Comparison of ENCODE assay signal across 8 cellular contexts in the genomic region with DNA sequence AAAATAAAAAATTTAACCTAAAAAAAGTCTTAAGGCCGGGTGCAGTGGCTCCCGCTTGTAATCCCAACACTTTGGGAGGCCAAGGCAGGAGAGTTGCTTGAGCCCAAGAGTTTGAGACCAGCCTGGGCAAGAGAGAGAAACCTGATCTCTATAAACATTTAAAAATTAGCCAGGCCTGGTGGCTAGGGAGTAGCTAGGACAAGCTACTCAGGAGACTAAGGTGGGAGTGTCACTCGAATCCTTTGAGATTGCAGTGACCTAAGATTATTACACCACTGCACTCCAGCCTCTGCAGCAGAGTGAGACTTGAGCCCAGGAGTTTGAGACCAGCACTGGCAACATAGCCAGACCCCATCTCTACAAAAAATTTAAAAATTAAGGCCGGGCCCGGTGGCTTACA. TPM values are rescaled to one million over a fixed set of nuclear protein-coding genes. Genes with fewer than 3 reads are reported as not detected.
DNase-seq lines count a peak whose midpoint lies in the region; ATAC-seq and TF ChIP-seq lines count a peak whose summit lies in the region.

No MANE protein-coding gene starts in this region.

- H3K4me3 ChIP-seq in iPS-20b (ENCODE audit: low read length) (peak overlapping the region; percentile 85), stomach (peak overlapping the region; percentile 62 to 76 (median 64))

- H3K4me1 ChIP-seq in iPS-20b (ENCODE audit: insufficient read depth, low read length), result peaks cover 12% of the 10 kb centered on the region
- peaks cover 34 to 66% (median 48%) of the 10 kb centered on the region in 4 donors for H3K4me1 ChIP-seq in stomach

- no peak for TF ChIP-seq CTCF in activated CD8-positive, alpha-beta T cell treated with anti-CD3 and anti-CD28 coated beads for 36 hours (IDR thresholded peaks at IDR 0.05)
- no peak for TF ChIP-seq CTCF in stomach (IDR thresholded peaks at IDR 0.05)

- H3K9me3 Mint-ChIP-seq in T-helper 2 cell treated with Interferon-gamma antibody and Interleukin-4, amounts not matched to agents 5 μg/mL and 100 μg/mL, for 36 hours, result no peaks in the 10 kb centered on the region
- H3K9me3 Mint-ChIP-seq in activated CD8-positive, alpha-beta T cell treated with anti-CD3 and anti-CD28 coated beads for 36 hours, result no peaks in the 10 kb centered on the region

- no peaks in the 10 kb centered on the region for H3K27me3 Mint-ChIP-seq in T-helper 2 cell treated with Interferon-gamma antibody and Interleukin-4, amounts not matched to agents 5 μg/mL and 100 μg/mL, for 36 hours (ENCODE audit: low read depth)
- no peaks in the 10 kb centered on the region for H3K27me3 Mint-ChIP-seq in activated CD8-positive, alpha-beta T cell treated with anti-CD3 and anti-CD28 coated beads for 36 hours

- no peak for DNase-seq in T-helper 2 cell treated with Interferon-gamma antibody and Interleukin-4, amounts not matched to agents 5 μg/mL and 100 μg/mL, for 36 hours (ENCODE audit: low spot score)
- DNase-seq in T-helper 2 cell, result no peak
- DNase-seq in activated CD8-positive, alpha-beta T cell treated with anti-CD3 and anti-CD28 coated beads for 36 hours, result no peak
- DNase-seq in stomach, result no peak
- no peak for DNase-seq in NCI-H146 (lab: John Stamatoyannopoulos, UW)
- DNase-seq in C1 segment of cervical spinal cord (lab: John Stamatoyannopoulos, UW), result no peak

- no peak overlapping the region for H3K27ac ChIP-seq in iPS-20b (ENCODE audit: low read length)
- H3K27ac ChIP-seq in stomach, result peak overlapping the region in 4 of 5 donors; percentile 93 to 98 (median 94)

- CTCF ChIA-PET in activated CD8-positive, alpha-beta T cell treated with anti-CD3 and anti-CD28 coated beads for 36 hours (lab: Charles Lee), result interaction anchor here (1.1 kb wide), 1 partner anchor 11 kb away, joined by 3 read pairs; no protein-coding TSS in a partner anchor

- 33 to 54% (median 34%) methylated on average over 5 of the region's 5 CpGs for WGBS in stomach, 5 donors

- H3K4me1 Mint-ChIP-seq in T-helper 2 cell treated with Interferon-gamma antibody and Interleukin-4, amounts not matched to agents 5 μg/mL and 100 μg/mL, for 36 hours (ENCODE audit: low read depth), result peaks cover 45% of the 10 kb centered on the region
- H3K4me1 Mint-ChIP-seq in activated CD8-positive, alpha-beta T cell treated with anti-CD3 and anti-CD28 coated beads for 36 hours (ENCODE audit: low read depth), result peaks cover 54% of the 10 kb centered on the region

- H3K9me3 ChIP-seq in iPS-20b (ENCODE audit: insufficient read depth, low read depth, low read length) (no peaks in the 10 kb centered on the region), stomach (no peaks in the 10 kb centered on the region)

- peak overlapping the region; percentile 94 for H3K27ac Mint-ChIP-seq in T-helper 2 cell treated with Interferon-gamma antibody and Interleukin-4, amounts not matched to agents 5 μg/mL and 100 μg/mL, for 36 hours
- H3K27ac Mint-ChIP-seq in activated CD8-positive, alpha-beta T cell treated with anti-CD3 and anti-CD28 coated beads for 36 hours, result peak overlapping the region; percentile 98

- H3K27me3 ChIP-seq in iPS-20b (ENCODE audit: insufficient read depth, low read length) (no peaks in the 10 kb centered on the region), stomach (no peaks in the 10 kb centered on the region)

- peaks cover 50% of the 10 kb centered on the region for H3K36me3 Mint-ChIP-seq in T-helper 2 cell treated with Interferon-gamma antibody and Interleukin-4, amounts not matched to agents 5 μg/mL and 100 μg/mL, for 36 hours (ENCODE audit: low read depth)
- H3K36me3 Mint-ChIP-seq in activated CD8-positive, alpha-beta T cell treated with anti-CD3 and anti-CD28 coated beads for 36 hours (ENCODE audit: low read depth), result peaks cover 46% of the 10 kb centered on the region

- H3K4me3 Mint-ChIP-seq in T-helper 2 cell treated with Interferon-gamma antibody and Interleukin-4, amounts not matched to agents 5 μg/mL and 100 μg/mL, for 36 hours, result peak overlapping the region; percentile 98
- H3K4me3 Mint-ChIP-seq in activated CD8-positive, alpha-beta T cell treated with anti-CD3 and anti-CD28 coated beads for 36 hours, result peak overlapping the region; percentile 98

- no peak for ATAC-seq in activated CD8-positive, alpha-beta T cell treated with anti-CD3 and anti-CD28 coated beads for 36 hours
- ATAC-seq in HG02571 (IDR thresholded peaks at IDR 0.05; ENCODE audit: unreplicated experiment), result no peak

- no peak for TF ChIP-seq POLR2A in stomach (IDR thresholded peaks at IDR 0.05)

- peak overlapping the region; percentile 88 for H3K9ac ChIP-seq in iPS-20b (ENCODE audit: low read depth, low read length)

- intact Hi-C loops in activated CD8-positive, alpha-beta T cell treated with anti-CD3 and anti-CD28 coated beads for 36 hours (cut with micrococcal nuclease), result no loop called here
- intact Hi-C loops in stomach (cut with DNase I; ENCODE audit: low total_unique reads), result loop anchor here (10.0 kb wide), 1 partner anchor 46 kb away; a partner anchor contains a TSS

- TF ChIP-seq EP300 in stomach (IDR thresholded peaks at IDR 0.05), result no peak

- H3K36me3 ChIP-seq in iPS-20b (ENCODE audit: insufficient read depth, low read depth, low read length) (peaks cover 39% of the 10 kb centered on the region), stomach (peaks cover 20 to 59% (median 56%) of the 10 kb centered on the region in 4 donors)

- POLR2A ChIA-PET in activated CD8-positive, alpha-beta T cell treated with anti-CD3 and anti-CD28 coated beads for 36 hours (lab: Charles Lee), result interaction anchor here (1.4 to 4.0 kb wide), 6 partner anchors 11 to 40 kb away, joined by 4 to 39 read pairs (median 17); a partner anchor contains a TSS

RNA-seq across cellular contexts. Expression of a gene that starts 1.1 kb away (rescaled TPM):
- total RNA-seq in activated CD8-positive, alpha-beta T cell treated with anti-CD3 and anti-CD28 coated beads for 36 hours, result 10 to 100 TPM; 15.9 to 20.4 TPM
- 10 to 100 TPM in 3 of 5 donors, 1 to 10 TPM in 2; 2.2 to 62.6 (median 19.7) TPM for total RNA-seq in stomach
- 10 to 100 TPM in 2 of 3 donors, 1 to 10 TPM in 1; 9.8 to 13.7 (median 13.0) TPM for polyA plus RNA-seq in stomach

RNA-seq across cellular contexts. Expression of a gene that starts 42.6 kb away (rescaled TPM):
- total RNA-seq in activated CD8-positive, alpha-beta T cell treated with anti-CD3 and anti-CD28 coated beads for 36 hours, result 100 to 1,000 TPM; 112 to 123 TPM
- 10 to 100 TPM in 3 of 5 donors, 1 to 10 TPM in 2; 1.3 to 54.3 (median 13.6) TPM for total RNA-seq in stomach
- 10 to 100 TPM; 10.2 to 15.6 (median 15.4) TPM for polyA plus RNA-seq in stomach

RNA-seq across cellular contexts. Expression of a gene that starts 46.9 kb away (rescaled TPM):
- 100 to 1,000 TPM; 257 to 259 TPM for total RNA-seq in activated CD8-positive, alpha-beta T cell treated with anti-CD3 and anti-CD28 coated beads for 36 hours
- 100 to 1,000 TPM in 3 of 5 donors, 10 to 100 TPM in 2; 47.8 to 319 (median 104) TPM for total RNA-seq in stomach
- polyA plus RNA-seq in stomach, result 10 to 100 TPM; 64.2 to 89.0 (median 84.0) TPM

RNA-seq across cellular contexts. Expression of a gene that starts 52.9 kb away (rescaled TPM):
- 1 to 10 TPM; 3.1 to 5.1 TPM for total RNA-seq in activated CD8-positive, alpha-beta T cell treated with anti-CD3 and anti-CD28 coated beads for 36 hours
- 10 to 100 TPM in 1 of 5 donors, 1 to 10 TPM in 2, under 1 TPM in 1, not detected in 1; 0.58 to 20.3 (median 5.3) TPM for total RNA-seq in stomach
- polyA plus RNA-seq in stomach, result 10 to 100 TPM in 2 of 3 donors, 1 to 10 TPM in 1; 9.2 to 17.4 (median 10.7) TPM
